In the genomic region with DNA sequence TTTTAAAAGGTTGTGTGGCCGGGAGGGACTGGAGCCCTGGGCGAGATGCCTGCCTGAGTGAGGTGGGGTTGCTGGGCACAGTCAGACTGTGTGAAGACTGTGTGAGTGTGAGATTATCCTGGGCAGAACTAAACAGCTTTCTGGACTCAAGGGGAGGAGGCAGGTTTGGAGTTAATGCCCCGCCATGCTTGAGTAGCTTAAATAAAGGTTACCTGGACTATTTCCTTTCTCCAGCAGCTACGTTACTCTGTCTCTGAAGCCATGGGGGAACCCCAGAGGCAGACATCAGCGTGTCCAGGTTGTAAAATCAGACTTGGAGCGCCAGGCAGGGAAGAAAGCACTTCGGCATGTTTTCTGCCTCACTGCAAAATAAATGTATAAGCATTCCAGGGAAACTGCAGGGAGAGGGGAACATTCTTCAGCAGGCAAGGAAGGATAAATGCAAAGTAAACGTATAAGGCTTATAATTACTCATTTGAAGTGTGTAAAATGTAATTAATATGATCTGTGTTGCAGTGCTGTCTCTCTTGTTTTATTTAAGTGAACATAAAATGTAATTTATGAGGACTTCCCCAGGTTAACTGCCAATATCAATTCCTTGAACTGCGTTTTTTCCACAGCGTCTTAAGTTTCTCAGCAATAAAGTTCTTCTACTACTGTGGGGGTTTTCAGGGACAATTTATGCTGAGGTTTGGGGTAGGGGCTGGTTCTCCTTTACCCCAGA, we compare ENCODE assay signal across 21 cellular contexts.
DNase-seq lines count a peak whose midpoint lies in the region; ATAC-seq and TF ChIP-seq lines count a peak whose summit lies in the region.
"Had no signal": no experiment of that assay in that cellular context is flagged by ENCODE, and none has a peak within 500 bp of the region (broad histone marks: within the 10 kb centered on the region; RNA-seq: fewer than 3 reads in every experiment).

No MANE protein-coding gene starts in this region.

- no TSS peak for BruUV-seq in OCI-LY7 (replicated peaks; lab: Mats Ljungman, UMichigan)

- POLR2A ChIA-PET in OCI-LY7 (lab: Charles Lee) = interaction anchor here (0.6 to 1.0 kb wide), 3 partner anchors 15 to 474 kb away, joined by 3 to 4 read pairs (median 3); no protein-coding TSS in a partner anchor

- H3K27me3 ChIP-seq in hepatocyte (no peaks in the 10 kb centered on the region), prostate gland (replicated peaks; ENCODE audit: insufficient read depth) (no peaks in the 10 kb centered on the region), tibial artery (no peaks in the 10 kb centered on the region)
- H3K27me3 ChIP-seq: BE2C, esophagus squamous epithelium, stomach had no signal

- H3K4me2 ChIP-seq in OCI-LY7 (ENCODE audit: low read length) (peak overlapping the region; percentile 88), hepatocyte (peak overlapping the region; percentile 5)

- TF ChIP-seq CTCF in OCI-LY7 (conservative IDR thresholded peaks at IDR 0.05; ENCODE audit: low read length) = no peak
- no peak for TF ChIP-seq CTCF in hepatocyte (IDR thresholded peaks at IDR 0.05; ENCODE audit: poor library complexity)
- no peak for TF ChIP-seq CTCF in prostate gland (IDR thresholded peaks at IDR 0.05)
- no peak for TF ChIP-seq CTCF in tibial artery (IDR thresholded peaks at IDR 0.05)

- H3K36me3 ChIP-seq in OCI-LY7 (ENCODE audit: insufficient read depth, low read length) = peaks cover 4% of the 10 kb centered on the region; the same call in 1 of the 2 replicates
- no peaks in the 10 kb centered on the region for H3K36me3 ChIP-seq in hepatocyte (replicated peaks; ENCODE audit: insufficient read depth, low read depth)
- H3K36me3 ChIP-seq in prostate gland = no peaks in the 10 kb centered on the region
- H3K36me3 ChIP-seq in tibial artery = no peaks in the 10 kb centered on the region
- H3K36me3 ChIP-seq: BE2C, esophagus squamous epithelium, stomach had no signal

- H3K9me2 ChIP-seq in OCI-LY7 (ENCODE audit: insufficient read depth, low read length) (no peaks in the 10 kb centered on the region), hepatocyte (replicated peaks; ENCODE audit: insufficient read depth) (no peaks in the 10 kb centered on the region)

- DNase-seq in DMS79 treated with DMSO at 0.1 percent for 48 hours (lab: John Stamatoyannopoulos, UW) = peak; percentile 66
- no peak for DNase-seq in OCI-LY7 (ENCODE audit: low spot score)
- no peak for DNase-seq in hepatocyte (ENCODE audit: low spot score)
- peak; percentile 22 for DNase-seq in prostate gland (ENCODE audit: low spot score)
- no peak for DNase-seq in NCI-H524 (lab: John Stamatoyannopoulos, UW)
- DNase-seq in tibial artery = no peak
- DNase-seq: activated CD4-positive, CD25-positive, alpha-beta regulatory T cell; activated gamma-delta T cell treated with Interleukin-2 at 50 U/mL for 16 hours; BE2C; dermis blood vessel endothelial cell; DMS153; esophagus squamous epithelium; head of caudate nucleus; kidney; NCI-H1105 treated with DMSO at 0.1 percent for 48 hours; NCI-H226; posterior cingulate gyrus; stomach had no signal

- H3K4me3 ChIP-seq in OCI-LY7 (ENCODE audit: low read depth, low read length, poor library complexity, severe bottlenecking) (peak overlapping the region; percentile 42), hepatocyte (no peak overlapping the region), prostate gland (no peak overlapping the region), tibial artery (no peak overlapping the region)
- H3K4me3 ChIP-seq: esophagus squamous epithelium, K562, stomach had no signal

- ATAC-seq in GM19023 (IDR thresholded peaks at IDR 0.05; ENCODE audit: unreplicated experiment) (no peak), GM18858 (IDR thresholded peaks at IDR 0.05; ENCODE audit: unreplicated experiment) (no peak)
- ATAC-seq: K562 had no signal

- WGBS in hepatocyte (ENCODE audit: low lambda C conversion rate, missing lambda C conversion rate) = 40% methylated on average over 10 of the region's 10 CpGs
- WGBS in prostate gland = 19% methylated on average over 10 of the region's 10 CpGs

- intact Hi-C loops in OCI-LY7 (cut with micrococcal nuclease; ENCODE audit: unreplicated experiment) = no loop called here
- intact Hi-C loops in prostate gland (cut with DNase I) = no loop called here
- intact Hi-C loops in tibial artery (cut with DNase I; ENCODE audit: low total_unique reads) = no loop called here

- H3K9me3 ChIP-seq in OCI-LY7 (ENCODE audit: low read length) (no peaks in the 10 kb centered on the region), hepatocyte (ENCODE audit: low read depth) (no peaks in the 10 kb centered on the region), prostate gland (no peaks in the 10 kb centered on the region), tibial artery (no peaks in the 10 kb centered on the region)
- H3K9me3 ChIP-seq: esophagus squamous epithelium, stomach had no signal

- H3K79me2 ChIP-seq in OCI-LY7 (ENCODE audit: insufficient read depth, low read depth, low read length) = peaks cover 48% of the 10 kb centered on the region
- no peaks in the 10 kb centered on the region for H3K79me2 ChIP-seq in hepatocyte

- CTCF ChIA-PET in OCI-LY7 (lab: Charles Lee; ENCODE audit: unreplicated experiment) = no interaction called here

- H3K27ac ChIP-seq in OCI-LY7 (ENCODE audit: low read depth, low read length, poor library complexity, severe bottlenecking) = peak overlapping the region; percentile 16
- peak overlapping the region; percentile 4 for H3K27ac ChIP-seq in hepatocyte
- H3K27ac ChIP-seq in prostate gland = no peak overlapping the region
- H3K27ac ChIP-seq in tibial artery = no peak overlapping the region
- H3K27ac ChIP-seq: esophagus squamous epithelium, stomach had no signal

- peak overlapping the region; percentile 39; the same call in 1 of the 2 replicates for H2AFZ ChIP-seq in OCI-LY7 (ENCODE audit: low read length)
- H2AFZ ChIP-seq in hepatocyte = no peak overlapping the region

- H3K4me1 ChIP-seq in OCI-LY7 (ENCODE audit: insufficient read depth, low read length, poor library complexity, severe bottlenecking) (peaks cover 78% of the 10 kb centered on the region), hepatocyte (ENCODE audit: insufficient read depth) (peaks cover 17% of the 10 kb centered on the region), prostate gland (replicated peaks) (peaks cover 6% of the 10 kb centered on the region), tibial artery (no peaks in the 10 kb centered on the region)

- H4K20me1 ChIP-seq in OCI-LY7 (ENCODE audit: insufficient read depth, low read length) (no peaks in the 10 kb centered on the region), hepatocyte (ENCODE audit: insufficient read depth, poor library complexity, severe bottlenecking) (no peaks in the 10 kb centered on the region)

- no peak for TF ChIP-seq POLR2A in prostate gland (IDR thresholded peaks at IDR 0.05)

Comparison
In these comparisons a context has a peak if more than half of its experiments do, and no peak if none do; other contexts are left out.
1. DNase-seq: peak in DMS79 treated with DMSO at 0.1 percent for 48 hours (single experiment) and prostate gland (single experiment); none in OCI-LY7 (single experiment), hepatocyte (single experiment), NCI-H524 (0 of 2) and tibial artery (0 of 2).
2. H3K27ac ChIP-seq: peak in OCI-LY7 (single experiment) and hepatocyte (single experiment); none in prostate gland (0 of 2) and tibial artery (0 of 2).